In the genomic region with DNA sequence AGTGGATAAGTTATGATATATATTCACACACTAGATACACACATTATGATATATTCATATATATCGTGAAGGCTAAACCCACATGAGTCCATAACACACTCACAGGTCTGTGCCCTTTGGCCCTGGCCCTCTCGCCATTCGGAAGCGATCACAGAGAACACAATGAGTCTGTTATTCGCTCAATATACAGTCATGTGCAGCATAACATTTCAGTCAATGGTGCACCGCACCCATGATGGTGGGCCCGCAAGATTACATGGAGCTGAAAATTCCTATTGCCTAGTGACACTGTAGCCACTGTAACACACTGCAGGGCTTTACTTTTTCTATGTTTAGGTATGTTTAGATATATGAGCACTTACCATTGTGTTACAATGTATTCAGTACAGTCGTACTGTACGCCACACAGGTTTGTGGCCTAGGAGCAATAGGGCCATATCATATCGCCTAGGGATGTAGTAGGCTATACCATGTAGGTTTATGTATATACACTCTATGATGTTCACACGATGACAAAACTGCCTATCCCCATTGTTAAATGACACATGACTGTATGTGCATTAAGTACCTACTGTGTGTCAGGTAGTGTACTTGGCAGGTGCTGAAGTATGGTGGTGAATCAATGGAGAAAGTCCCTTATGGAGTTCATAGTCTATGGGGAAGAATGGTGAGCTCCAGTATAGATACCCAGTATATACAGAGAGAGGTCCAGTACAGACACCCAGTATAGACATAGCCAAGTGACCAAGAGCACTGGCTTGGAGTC, we compare ENCODE assay signal across 22 cellular contexts.
DNase-seq lines count a peak whose midpoint lies in the region; ATAC-seq and TF ChIP-seq lines count a peak whose summit lies in the region.
"Had no signal": no experiment of that assay in that cellular context is flagged by ENCODE, and none has a peak within 500 bp of the region (broad histone marks: within the 10 kb centered on the region; RNA-seq: fewer than 3 reads in every experiment).

No MANE protein-coding gene starts in this region.

- TF ChIP-seq CTCF in psoas muscle (IDR thresholded peaks at IDR 0.05) (no peak), body of pancreas (IDR thresholded peaks at IDR 0.05) (no peak)

- TF ChIP-seq POLR2A in GM18951 (IDR thresholded peaks at IDR 0.05; ENCODE audit: extremely low read depth, insufficient read depth, insufficient read length) (peak; percentile 25), body of pancreas (IDR thresholded peaks at IDR 0.05) (no peak)

- WGBS in psoas muscle, 3 donors, result 83 to 88% (median 86%) methylated on average over 11 of the region's 11 CpGs
- WGBS in aorta, 2 donors, result 89 to 94% methylated on average over 11 of the region's 11 CpGs
- 89 to 91% methylated on average over 11 of the region's 11 CpGs for WGBS in body of pancreas, 2 donors

- DNase-seq in activated naive CD4-positive, alpha-beta T cell treated with anti-CD3 and anti-CD28 coated beads, Interleukin-2, amount 10 ng/mL, durations not matched to agents 7 days and 5 days, result no peak
- no peak for DNase-seq in psoas muscle
- no peak for DNase-seq in ecto neural progenitor cell (ENCODE audit: low spot score)
- no peak for DNase-seq in aorta
- no peak for DNase-seq in body of pancreas
- DNase-seq: activated CD4-positive, alpha-beta T cell treated with anti-CD3 and anti-CD28 coated beads, Interleukin-2, amount 50 U/mL, for 1 hour; brain microvascular endothelial cell; effector CD4-positive, alpha-beta T cell; foreskin fibroblast; heart right ventricle; Karpas-422; MV-4-11; NCI-H2171; NCI-H524; NK-92 treated with Interleukin-12 subunit alpha and Interleukin-12 subunit beta, amount 100 ng/mL, for 24 hours; occipital lobe; stimulated activated CD8-positive, alpha-beta memory T cell treated with anti-CD3 and anti-CD28 coated beads, Interleukin-4, amount 100 ng/mL, for 48 hours; T-helper 1 cell had no signal

- H3K27ac ChIP-seq in psoas muscle, result peak overlapping the region; percentile 94
- no peak overlapping the region for H3K27ac ChIP-seq in aorta (ENCODE audit: low read depth in 1 of 2, low read length in 2 of 2)
- H3K27ac ChIP-seq in body of pancreas, result no peak overlapping the region
- H3K27ac ChIP-seq: brain microvascular endothelial cell, heart right ventricle had no signal

- peaks cover 35% of the 10 kb centered on the region for H3K36me3 Mint-ChIP-seq in activated naive CD4-positive, alpha-beta T cell treated with anti-CD3 and anti-CD28 coated beads, Interleukin-2, amount 50 U/mL, for 24 hours
- H3K36me3 Mint-ChIP-seq in activated naive CD4-positive, alpha-beta T cell treated with anti-CD3 and anti-CD28 coated beads, Interleukin-2, amount 10 ng/mL, durations not matched to agents 7 days and 5 days, result peaks cover 58% of the 10 kb centered on the region
- H3K36me3 Mint-ChIP-seq in activated T-helper 17 cell treated with anti-CD3 and anti-CD28 coated beads, Interleukin-2, amount 50 U/mL, for 72 hours (ENCODE audit: low read depth), result peaks cover 100% of the 10 kb centered on the region
- H3K36me3 Mint-ChIP-seq: type B pancreatic cell had no signal

- peak overlapping the region; percentile 1 for H3K27ac Mint-ChIP-seq in activated naive CD4-positive, alpha-beta T cell treated with anti-CD3 and anti-CD28 coated beads, Interleukin-2, amount 50 U/mL, for 24 hours
- no peak overlapping the region for H3K27ac Mint-ChIP-seq in activated naive CD4-positive, alpha-beta T cell treated with anti-CD3 and anti-CD28 coated beads, Interleukin-2, amount 10 ng/mL, durations not matched to agents 7 days and 5 days
- H3K27ac Mint-ChIP-seq in activated T-helper 17 cell treated with anti-CD3 and anti-CD28 coated beads, Interleukin-2, amount 50 U/mL, for 72 hours, result peak overlapping the region; percentile 94
- H3K27ac Mint-ChIP-seq: type B pancreatic cell had no signal

- H3K9me3 ChIP-seq in psoas muscle (no peaks in the 10 kb centered on the region), aorta (ENCODE audit: control insufficient read depth, low read length) (no peaks in the 10 kb centered on the region), body of pancreas (no peaks in the 10 kb centered on the region)
- H3K9me3 ChIP-seq: heart right ventricle had no signal

- ATAC-seq in activated T-helper 17 cell treated with anti-CD3 and anti-CD28 coated beads, Interleukin-2, amount 50 U/mL, for 72 hours (replicated peaks), result peak; percentile 14
- ATAC-seq in psoas muscle (peak in 3 of 4 donors; percentile 6 to 9 (median 7)), aorta (ENCODE audit: low FRiP score) (no peak), body of pancreas (no peak)
- ATAC-seq: heart right ventricle had no signal

- H3K27me3 ChIP-seq in psoas muscle (ENCODE audit: insufficient read depth in 3 of 3, low read length in 2 of 3), result no peaks in the 10 kb centered on the region
- H3K27me3 ChIP-seq in aorta (ENCODE audit: control insufficient read depth in 1 of 2, insufficient read depth in 2 of 2, low read length in 1 of 2), result no peaks in the 10 kb centered on the region
- H3K27me3 ChIP-seq in body of pancreas, result no peaks in the 10 kb centered on the region
- H3K27me3 ChIP-seq: brain microvascular endothelial cell, heart right ventricle had no signal

- peaks cover 90% of the 10 kb centered on the region for H3K4me1 Mint-ChIP-seq in activated naive CD4-positive, alpha-beta T cell treated with anti-CD3 and anti-CD28 coated beads, Interleukin-2, amount 50 U/mL, for 24 hours
- peaks cover 78% of the 10 kb centered on the region for H3K4me1 Mint-ChIP-seq in activated naive CD4-positive, alpha-beta T cell treated with anti-CD3 and anti-CD28 coated beads, Interleukin-2, amount 10 ng/mL, durations not matched to agents 7 days and 5 days
- H3K4me1 Mint-ChIP-seq in activated T-helper 17 cell treated with anti-CD3 and anti-CD28 coated beads, Interleukin-2, amount 50 U/mL, for 72 hours, result peaks cover 64% of the 10 kb centered on the region

- H3K36me3 ChIP-seq in psoas muscle (ENCODE audit: insufficient read depth in 1 of 2, low read depth in 1 of 2), result peaks cover 0 to 20% of the 10 kb centered on the region in 2 donors
- no peaks in the 10 kb centered on the region for H3K36me3 ChIP-seq in aorta (ENCODE audit: control insufficient read depth in 1 of 2, insufficient read depth in 2 of 2, low read length in 1 of 2)
- no peaks in the 10 kb centered on the region for H3K36me3 ChIP-seq in body of pancreas (replicated peaks in 1 of 2; ENCODE audit: insufficient read depth in 1 of 2, low read depth in 2 of 2)

- intact Hi-C loops in psoas muscle (cut with DNase I), result no loop called here
- intact Hi-C loops in aorta (cut with DNase I), result no loop called here
- intact Hi-C loops in body of pancreas (cut with DNase I), result no loop called here

- H3K4me3 Mint-ChIP-seq in activated naive CD4-positive, alpha-beta T cell treated with anti-CD3 and anti-CD28 coated beads, Interleukin-2, amount 50 U/mL, for 24 hours, result no peak overlapping the region
- H3K4me3 Mint-ChIP-seq in activated naive CD4-positive, alpha-beta T cell treated with anti-CD3 and anti-CD28 coated beads, Interleukin-2, amount 10 ng/mL, durations not matched to agents 7 days and 5 days, result no peak overlapping the region
- peak overlapping the region; percentile 57 for H3K4me3 Mint-ChIP-seq in activated T-helper 17 cell treated with anti-CD3 and anti-CD28 coated beads, Interleukin-2, amount 50 U/mL, for 72 hours
- H3K4me3 Mint-ChIP-seq: type B pancreatic cell had no signal

- H3K4me1 ChIP-seq in psoas muscle (peaks cover 76% of the 10 kb centered on the region), aorta (ENCODE audit: control insufficient read depth in 1 of 2, insufficient read depth in 2 of 2, low read length in 2 of 2) (no peaks in the 10 kb centered on the region), body of pancreas (peaks cover 18% of the 10 kb centered on the region)

- no peaks in the 10 kb centered on the region for H3K9me3 Mint-ChIP-seq in activated naive CD4-positive, alpha-beta T cell treated with anti-CD3 and anti-CD28 coated beads, Interleukin-2, amount 50 U/mL, for 24 hours
- no peaks in the 10 kb centered on the region for H3K9me3 Mint-ChIP-seq in activated naive CD4-positive, alpha-beta T cell treated with anti-CD3 and anti-CD28 coated beads, Interleukin-2, amount 10 ng/mL, durations not matched to agents 7 days and 5 days
- H3K9me3 Mint-ChIP-seq in activated T-helper 17 cell treated with anti-CD3 and anti-CD28 coated beads, Interleukin-2, amount 50 U/mL, for 72 hours, result no peaks in the 10 kb centered on the region
- H3K9me3 Mint-ChIP-seq: type B pancreatic cell had no signal

- no peak overlapping the region for H3K4me3 ChIP-seq in psoas muscle
- no peak overlapping the region for H3K4me3 ChIP-seq in aorta (ENCODE audit: low read length in 2 of 2)
- H3K4me3 ChIP-seq in body of pancreas, result no peak overlapping the region
- H3K4me3 ChIP-seq: heart right ventricle had no signal

- in situ Hi-C loops in GM18951 (cut with MboI; ENCODE audit: low sequenced_read_pairs, unreplicated experiment), result no loop called here

- no peaks in the 10 kb centered on the region for H3K27me3 Mint-ChIP-seq in activated naive CD4-positive, alpha-beta T cell treated with anti-CD3 and anti-CD28 coated beads, Interleukin-2, amount 50 U/mL, for 24 hours
- H3K27me3 Mint-ChIP-seq in activated naive CD4-positive, alpha-beta T cell treated with anti-CD3 and anti-CD28 coated beads, Interleukin-2, amount 10 ng/mL, durations not matched to agents 7 days and 5 days, result no peaks in the 10 kb centered on the region
- no peaks in the 10 kb centered on the region for H3K27me3 Mint-ChIP-seq in activated T-helper 17 cell treated with anti-CD3 and anti-CD28 coated beads, Interleukin-2, amount 50 U/mL, for 72 hours
- H3K27me3 Mint-ChIP-seq: type B pancreatic cell had no signal

- CTCF ChIA-PET in activated naive CD4-positive, alpha-beta T cell treated with anti-CD3 and anti-CD28 coated beads, Interleukin-2, amount 10 ng/mL, durations not matched to agents 7 days and 5 days (lab: Charles Lee), result interaction anchor here (3.0 kb wide), 1 partner anchor 36 kb away, joined by 16 read pairs; no protein-coding TSS in a partner anchor

Comparison
In these comparisons a context has a peak if more than half of its experiments do, and no peak if none do; other contexts are left out.
1. ATAC-seq: peak in activated T-helper 17 cell treated with anti-CD3 and anti-CD28 coated beads, Interleukin-2, amount 50 U/mL, for 72 hours (single experiment) and psoas muscle (3 of 4); none in aorta (single experiment) and body of pancreas (single experiment).